Comparison of ENCODE assay signal across 20 cellular contexts in the genomic region with DNA sequence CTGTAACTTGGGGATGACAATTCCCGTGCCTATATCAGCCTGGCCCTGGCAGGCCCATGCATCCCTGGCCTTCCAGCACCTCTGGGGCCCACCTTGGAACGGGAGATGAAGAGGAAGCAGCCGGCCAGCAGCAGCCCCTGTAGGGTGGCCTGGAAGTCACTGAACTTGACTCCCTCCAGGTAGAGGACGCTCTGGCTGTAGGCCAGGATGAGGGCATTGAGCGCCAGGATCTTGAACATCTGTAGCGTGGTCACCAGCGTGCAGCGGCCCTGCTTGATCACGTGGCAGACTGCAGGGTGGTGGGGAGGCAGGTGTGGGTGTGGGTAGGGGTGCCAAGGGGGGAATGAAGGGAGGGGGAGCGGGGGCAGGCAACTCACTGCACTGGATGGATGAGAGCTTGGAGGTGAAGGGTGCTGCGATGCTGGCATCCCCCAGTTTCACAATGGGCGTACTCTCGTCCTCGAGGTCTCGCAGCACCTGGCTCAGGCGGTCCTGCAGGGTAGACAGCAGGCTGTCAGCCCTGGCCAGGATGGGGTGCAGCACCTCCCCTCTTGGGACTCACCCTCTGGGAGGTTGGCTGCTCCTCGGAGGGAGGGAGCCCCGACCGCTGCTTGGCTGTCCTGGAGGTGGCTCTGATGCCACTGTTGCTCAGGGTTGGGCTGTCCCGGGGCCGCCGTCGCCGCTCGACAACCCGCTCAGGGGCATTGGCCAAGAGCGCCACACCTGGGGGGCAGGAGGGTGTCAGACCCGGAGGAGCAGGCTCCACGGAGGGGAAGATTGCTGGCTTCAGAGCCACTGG. TPM values are rescaled to one million over a fixed set of nuclear protein-coding genes. Genes with fewer than 3 reads are reported as not detected.
"Had no signal": no experiment of that assay in that cellular context is flagged by ENCODE, and none has a peak within 500 bp of the region (broad histone marks: within the 10 kb centered on the region; RNA-seq: fewer than 3 reads in every experiment).

No MANE protein-coding gene starts in this region.

- ATAC-seq: activated CD4-positive, CD25-positive, alpha-beta regulatory T cell treated with anti-CD3 and anti-CD28 coated beads, Interleukin-2, amount 50 U/mL, for 24 hours; activated CD8-positive, alpha-beta memory T cell treated with anti-CD3 and anti-CD28 coated beads, Interleukin-2, amount 10 ng/mL, durations not matched to agents 7 days and 5 days had no signal

- H3K27me3 Mint-ChIP-seq: activated CD4-positive, alpha-beta T cell treated with anti-CD3 and anti-CD28 coated beads, Interleukin-2, amount 10 ng/mL, durations not matched to agents 24 days and 14 days; activated CD8-positive, alpha-beta memory T cell treated with anti-CD3 and anti-CD28 coated beads, Interleukin-2, amount 10 ng/mL, durations not matched to agents 7 days and 5 days; activated naive CD4-positive, alpha-beta T cell treated with anti-CD3 and anti-CD28 coated beads, Interleukin-2, amount 50 U/mL, for 24 hours; activated T-cell treated with anti-CD3 and anti-CD28 coated beads, Interleukin-2, amount 50 U/mL, for 24 hours had no signal

- H3K9me3 Mint-ChIP-seq: activated CD4-positive, alpha-beta T cell treated with anti-CD3 and anti-CD28 coated beads, Interleukin-2, amount 10 ng/mL, durations not matched to agents 24 days and 14 days; activated naive CD4-positive, alpha-beta T cell treated with anti-CD3 and anti-CD28 coated beads, Interleukin-2, amount 50 U/mL, for 24 hours; activated T-cell treated with anti-CD3 and anti-CD28 coated beads, Interleukin-2, amount 50 U/mL, for 24 hours; activated T-helper 1 cell treated with anti-CD3 and anti-CD28 coated beads, Interleukin-12 subunit alpha, Interleukin-12 subunit beta, Interleukin-2, Interleukin-4 antibody, amounts not matched to agents 30 ng/mL and 10 ng/mL and 1 ng/mL, durations not matched to agents 14 hours and 24 hours and 36 hours had no signal

- DNase-seq: activated CD4-positive, alpha-beta T cell treated with anti-CD3 and anti-CD28 coated beads, Interleukin-2, amount 10 ng/mL, durations not matched to agents 24 days and 14 days; activated CD4-positive, alpha-beta T cell treated with anti-CD3 and anti-CD28 coated beads, Interleukin-2, amount 50 U/mL, for 48 hours; activated CD8-positive, alpha-beta memory T cell treated with anti-CD3 and anti-CD28 coated beads, Interleukin-2, amount 10 ng/mL, durations not matched to agents 7 days and 5 days; activated T-cell treated with anti-CD3 and anti-CD28 coated beads, Interleukin-2, amount 50 U/mL, for 24 hours; NCI-H1092; NCI-H1417; NCI-H1930; NCI-H2171; NCI-H2227 treated with DMSO at 0.1 percent for 48 hours; NCI-H526 treated with DMSO at 0.1 percent for 48 hours; NCI-H82; Right ventricle myocardium superior; SJCRH30; SK-N-SH; SW 1271 had no signal

- H3K27ac Mint-ChIP-seq: activated CD4-positive, alpha-beta T cell treated with anti-CD3 and anti-CD28 coated beads, Interleukin-2, amount 10 ng/mL, durations not matched to agents 24 days and 14 days; activated naive CD4-positive, alpha-beta T cell treated with anti-CD3 and anti-CD28 coated beads, Interleukin-2, amount 50 U/mL, for 24 hours; activated T-helper 1 cell treated with anti-CD3 and anti-CD28 coated beads, Interleukin-12 subunit alpha, Interleukin-12 subunit beta, Interleukin-2, Interleukin-4 antibody, amounts not matched to agents 30 ng/mL and 10 ng/mL and 1 ng/mL, durations not matched to agents 14 hours and 24 hours and 36 hours had no signal

- H3K4me3 Mint-ChIP-seq: activated CD4-positive, alpha-beta T cell treated with anti-CD3 and anti-CD28 coated beads, Interleukin-2, amount 10 ng/mL, durations not matched to agents 24 days and 14 days; activated CD8-positive, alpha-beta memory T cell treated with anti-CD3 and anti-CD28 coated beads, Interleukin-2, amount 10 ng/mL, durations not matched to agents 7 days and 5 days; activated naive CD4-positive, alpha-beta T cell treated with anti-CD3 and anti-CD28 coated beads, Interleukin-2, amount 50 U/mL, for 24 hours; activated T-cell treated with anti-CD3 and anti-CD28 coated beads, Interleukin-2, amount 50 U/mL, for 24 hours; activated T-helper 1 cell treated with anti-CD3 and anti-CD28 coated beads, Interleukin-12 subunit alpha, Interleukin-12 subunit beta, Interleukin-2, Interleukin-4 antibody, amounts not matched to agents 30 ng/mL and 10 ng/mL and 1 ng/mL, durations not matched to agents 14 hours and 24 hours and 36 hours had no signal

- H3K27ac ChIP-seq: KMS-11, SJCRH30 had no signal

RNA-seq across cellular contexts. Expression of gene PBX4, which starts 28.7 kb away (rescaled TPM):
- total RNA-seq: cardiac septum, Right ventricle myocardium superior had no signal
